Comparison of ENCODE assay signal across 8 cellular contexts in genomic region chr11:10930224-10930960, GRCh38.
DNase-seq lines count a peak whose midpoint lies in the region; ATAC-seq and TF ChIP-seq lines count a peak whose summit lies in the region.

No MANE protein-coding gene starts in this region.

- H3K4me1 Mint-ChIP-seq in activated B cell treated with CpG ODN at 0.5 μM for 24 hours (peaks cover 22% of the 10 kb centered on the region), nephron (peaks cover 51% of the 10 kb centered on the region)

- H3K27ac Mint-ChIP-seq in activated B cell treated with CpG ODN at 0.5 μM for 24 hours (no peak overlapping the region), nephron (peak overlapping the region; percentile 98 to 100 (median 99))

- intact Hi-C loops in activated B cell treated with CpG ODN at 0.5 μM for 24 hours (cut with micrococcal nuclease) = loop anchor here (2.0 to 10.0 kb wide), 3 partner anchors 53 to 1354 kb away; partner anchors contain the start of gene ZBED5

- peak overlapping the region; percentile 81 for H3K4me3 Mint-ChIP-seq in activated B cell treated with CpG ODN at 0.5 μM for 24 hours
- H3K4me3 Mint-ChIP-seq in nephron = peak overlapping the region; percentile 88 to 96 (median 92)

- POLR2A ChIA-PET in activated B cell treated with CpG ODN at 0.5 μM for 24 hours (lab: Charles Lee) = interaction anchor here (1.9 to 3.7 kb wide), 2 partner anchors 73 to 122 kb away, joined by 10 to 21 read pairs; partner anchors contain the start of genes EIF4G2 and ZBED5

- H3K36me3 Mint-ChIP-seq in activated B cell treated with CpG ODN at 0.5 μM for 24 hours (ENCODE audit: low read depth) (no peaks in the 10 kb centered on the region), nephron (ENCODE audit: low read depth) (no peaks in the 10 kb centered on the region)

- CTCF ChIA-PET in activated B cell treated with CpG ODN at 0.5 μM for 24 hours (lab: Charles Lee) = interaction anchor here (0.9 to 2.4 kb wide), 4 partner anchors 10 to 858 kb away, joined by 3 to 18 read pairs (median 4); no protein-coding TSS in a partner anchor

- 7 to 8% methylated on average over 31 to 34 of the region's 34 CpGs for WGBS in esophagus, 2 donors

- peak overlapping the region; percentile 36 to 87 (median 72) for H3K9ac ChIP-seq in BLaER1 treated with 17β-estradiol and CSF1 and Interleukin-3, amounts not matched to agents 10 nM and 100 nM

- H3K27me3 ChIP-seq in BLaER1 treated with 17β-estradiol and CSF1 and Interleukin-3, amounts not matched to agents 10 nM and 100 nM = peaks cover 42 to 65% (median 57%) of the 10 kb centered on the region in 11 experiments
- H3K27me3 ChIP-seq in esophagus (ENCODE audit: control insufficient read depth in 1 of 2, insufficient read depth in 2 of 2, low read length in 2 of 2) = no peaks in the 10 kb centered on the region

- no peaks in the 10 kb centered on the region for H3K9me3 ChIP-seq in BLaER1 treated with 17β-estradiol and CSF1 and Interleukin-3, amounts not matched to agents 10 nM and 100 nM (replicated peaks in 1 of 11)
- H3K9me3 ChIP-seq in esophagus (ENCODE audit: control insufficient read depth in 2 of 2, insufficient read depth in 1 of 2, low read depth in 1 of 2, low read length in 1 of 2) = no peaks in the 10 kb centered on the region

- no peak for TF ChIP-seq CTCF in activated B cell treated with CpG ODN at 0.5 μM for 24 hours (IDR thresholded peaks at IDR 0.05)
- TF ChIP-seq CTCF in nephron (IDR thresholded peaks at IDR 0.05; ENCODE audit: unreplicated experiment in 3 of 3) = no peak

- peak overlapping the region; percentile 93 to 99 (median 98) for H3K4me2 ChIP-seq in BLaER1 treated with 17β-estradiol and CSF1 and Interleukin-3, amounts not matched to agents 10 nM and 100 nM

- ATAC-seq in HG02642 (IDR thresholded peaks at IDR 0.05; ENCODE audit: poor library complexity, unreplicated experiment) (peak; percentile 24), activated B cell treated with CpG ODN at 0.5 μM for 24 hours (ENCODE audit: low read depth) (no peak), GM19328 (IDR thresholded peaks at IDR 0.05; ENCODE audit: unreplicated experiment) (no peak)

- DNase-seq in activated B cell treated with CpG ODN at 0.5 μM for 24 hours (no peak), NOMO-1 treated with dmso at 0.1 percent for 144 hours (lab: John Stamatoyannopoulos, UW; ENCODE audit: unreplicated experiment) (no peak), NCI-H2196 treated with DMSO at 0.1 percent for 48 hours (lab: John Stamatoyannopoulos, UW; ENCODE audit: unreplicated experiment) (no peak)

- H3K27ac ChIP-seq in BLaER1 treated with 17β-estradiol and CSF1 and Interleukin-3, amounts not matched to agents 10 nM and 100 nM = peak overlapping the region in 4 of 11 experiments; percentile 12 to 86 (median 70); a peak in 6 of 22 replicates
- peak overlapping the region; percentile 87 to 88 for H3K27ac ChIP-seq in esophagus (ENCODE audit: low read depth in 2 of 2, low read length in 1 of 2)

- H3K4me3 ChIP-seq in BLaER1 treated with 17β-estradiol and CSF1 and Interleukin-3, amounts not matched to agents 10 nM and 100 nM = peak overlapping the region; percentile 58 to 75 (median 66)
- peak overlapping the region; percentile 49 to 64 for H3K4me3 ChIP-seq in esophagus (ENCODE audit: low read depth in 1 of 2, low read length in 2 of 2)

- H3K36me3 ChIP-seq in BLaER1 treated with 17β-estradiol and CSF1 and Interleukin-3, amounts not matched to agents 10 nM and 100 nM = no peaks in the 10 kb centered on the region
- no peaks in the 10 kb centered on the region for H3K36me3 ChIP-seq in esophagus (ENCODE audit: control insufficient read depth in 2 of 2, insufficient read depth in 2 of 2, low read length in 1 of 2)

- peaks cover 0 to 26% (median 14%) of the 10 kb centered on the region in 10 experiments; a peak in 15 of 20 replicates for H3K4me1 ChIP-seq in BLaER1 treated with 17β-estradiol and CSF1 and Interleukin-3, amounts not matched to agents 10 nM and 100 nM
- peaks cover 0 to under 1% of the 10 kb centered on the region in 2 donors for H3K4me1 ChIP-seq in esophagus (ENCODE audit: control insufficient read depth in 2 of 2, insufficient read depth in 2 of 2, low read length in 1 of 2)

- H3K27me3 Mint-ChIP-seq in activated B cell treated with CpG ODN at 0.5 μM for 24 hours (peaks cover 32% of the 10 kb centered on the region), nephron (ENCODE audit: low read depth) (peaks cover 11% of the 10 kb centered on the region)

- H3K9me3 Mint-ChIP-seq in activated B cell treated with CpG ODN at 0.5 μM for 24 hours = no peaks in the 10 kb centered on the region
- no peaks in the 10 kb centered on the region for H3K9me3 Mint-ChIP-seq in nephron

- peaks cover 0 to 11% (median 0%) of the 10 kb centered on the region in 11 experiments; a peak in 6 of 22 replicates for H4K20me1 ChIP-seq in BLaER1 treated with 17β-estradiol and CSF1 and Interleukin-3, amounts not matched to agents 10 nM and 100 nM
